Comparison of ENCODE assay signal across 8 cellular contexts in genomic region chr5:181245427-181246275, GRCh38. TPM values are rescaled to one million over a fixed set of nuclear protein-coding genes. Genes with fewer than 3 reads are reported as not detected.
DNase-seq lines count a peak whose midpoint lies in the region; ATAC-seq and TF ChIP-seq lines count a peak whose summit lies in the region.

No MANE protein-coding gene starts in this region.

- intact Hi-C loops in mammary epithelial cell (cut with micrococcal nuclease): loop anchor here (1.0 to 10.0 kb wide), 2 partner anchors 38 to 451 kb away; no protein-coding TSS in a partner anchor

- H3K79me2 ChIP-seq in mammary epithelial cell (ENCODE audit: insufficient read depth, low read length): peaks cover 89% of the 10 kb centered on the region

- dilution Hi-C loops in mammary epithelial cell (cut with HindIII; ENCODE audit: low sequenced_read_pairs): no loop called here

- H3K36me3 ChIP-seq in mammary epithelial cell (ENCODE audit: insufficient read depth, low read length) (peaks cover 15% of the 10 kb centered on the region), mucosa of stomach (ENCODE audit: control insufficient read depth, insufficient read depth, low read length) (peaks cover 7% of the 10 kb centered on the region)

- TF ChIP-seq CTCF in mammary epithelial cell (conservative IDR thresholded peaks at IDR 0.05 in 1 of 2, IDR thresholded peaks at IDR 0.05 in 1 of 2; ENCODE audit: extremely low read depth in 1 of 2, insufficient read depth in 1 of 2, low read depth in 1 of 2, low read length in 2 of 2): no peak

- no peaks in the 10 kb centered on the region for H3K27me3 ChIP-seq in mammary epithelial cell (ENCODE audit: insufficient read depth, low read length)
- H3K27me3 ChIP-seq in mucosa of stomach (ENCODE audit: control insufficient read depth, insufficient read depth, low read length): no peaks in the 10 kb centered on the region

- H3K4me1 ChIP-seq in mammary epithelial cell (ENCODE audit: insufficient read depth, low read length) (peaks cover 48% of the 10 kb centered on the region), mucosa of stomach (ENCODE audit: control insufficient read depth, insufficient read depth, low read length) (peaks cover 55% of the 10 kb centered on the region)

- ATAC-seq in GM19395 (IDR thresholded peaks at IDR 0.05; ENCODE audit: unreplicated experiment) (peak; percentile 8), HG03432 (IDR thresholded peaks at IDR 0.05; ENCODE audit: unreplicated experiment) (peak; percentile 3)

- DNase-seq in mammary epithelial cell (no peak), NCI-H526 (lab: John Stamatoyannopoulos, UW) (no peak), amniotic stem cell (lab: John Stamatoyannopoulos, UW) (no peak), DMS153 (lab: John Stamatoyannopoulos, UW) (no peak)
- DNase-seq in stimulated activated CD4-positive, alpha-beta T cell treated with anti-CD3 and anti-CD28 coated beads, Interleukin-12 subunit alpha, Interleukin-12 subunit beta, amount 100 ng/mL, for 4 hours: no peak

- BruUV-seq in mammary epithelial cell (replicated peaks; lab: Mats Ljungman, UMichigan): no TSS peak

- CTCF ChIA-PET in mammary epithelial cell (lab: Charles Lee; ENCODE audit: low non-redundant PET): no interaction called here

- WGBS in mammary epithelial cell (ENCODE audit: low coverage, missing lambda C conversion rate): 17% methylated on average over 27 of the region's 34 CpGs

- in situ Hi-C loops in mammary epithelial cell (cut with MboI; ENCODE audit: low sequenced_read_pairs in 2 of 2): no loop called here

- H2AFZ ChIP-seq in mammary epithelial cell (ENCODE audit: low read depth, low read length): peak overlapping the region; percentile 88

- H4K20me1 ChIP-seq in mammary epithelial cell (ENCODE audit: insufficient read depth, low read length): no peaks in the 10 kb centered on the region

- peak overlapping the region; percentile 98 for H3K4me2 ChIP-seq in mammary epithelial cell (ENCODE audit: insufficient read depth, low read depth, low read length)

- H3K9ac ChIP-seq in mammary epithelial cell (ENCODE audit: insufficient read depth, low read length) (peak overlapping the region; percentile 76), mucosa of stomach (ENCODE audit: low read length) (peak overlapping the region; percentile 98)

- peak overlapping the region; percentile 77 for H3K27ac ChIP-seq in mammary epithelial cell (ENCODE audit: insufficient read depth, low read depth, low read length)

- peak overlapping the region; percentile 89 to 94 (median 92) for H3K4me3 ChIP-seq in mammary epithelial cell (replicated peaks in 1 of 3; ENCODE audit: insufficient read depth in 1 of 3, low read depth in 2 of 3, low read length in 3 of 3)
- peak overlapping the region; percentile 39 for H3K4me3 ChIP-seq in mucosa of stomach (ENCODE audit: low read length)

- H3K9me3 ChIP-seq in mammary epithelial cell (replicated peaks; ENCODE audit: insufficient read depth, low read length) (no peaks in the 10 kb centered on the region), mucosa of stomach (ENCODE audit: control insufficient read depth, low read length) (no peaks in the 10 kb centered on the region)

RNA-seq across cellular contexts. Expression of gene RACK1, which starts 1.9 kb away (rescaled TPM):
- total RNA-seq in mammary epithelial cell: 1,000 to 10,000 TPM; 2,031 to 4,986 TPM
- polyA plus RNA-seq in mammary epithelial cell: 4,579 TPM
- 7,221 TPM for polyA minus RNA-seq in mammary epithelial cell

RNA-seq across cellular contexts. Expression of gene TRIM52, which starts 15.3 kb away (rescaled TPM):
- 1 to 10 TPM; 5.7 to 6.0 TPM for total RNA-seq in mammary epithelial cell
- polyA plus RNA-seq in mammary epithelial cell: 3.3 TPM
- polyA minus RNA-seq in mammary epithelial cell: not detected

RNA-seq across cellular contexts. Expression of gene TRIM41, which starts 22.6 kb away (rescaled TPM):
- 10 to 100 TPM; 10.3 to 30.6 TPM for total RNA-seq in mammary epithelial cell
- 10.1 TPM for polyA plus RNA-seq in mammary epithelial cell
- polyA minus RNA-seq in mammary epithelial cell: 10.5 TPM

RNA-seq across cellular contexts. Expression of gene TRIM7, which starts 40.7 kb away (rescaled TPM):
- 10 to 100 TPM in 1 of 2 donors, 1 to 10 TPM in 1; 6.3 to 31.4 TPM for total RNA-seq in mammary epithelial cell
- 18.8 TPM for polyA plus RNA-seq in mammary epithelial cell
- polyA minus RNA-seq in mammary epithelial cell: 6.6 TPM
